1 cellular context compared by ENCODE assay signal in the genomic region with DNA sequence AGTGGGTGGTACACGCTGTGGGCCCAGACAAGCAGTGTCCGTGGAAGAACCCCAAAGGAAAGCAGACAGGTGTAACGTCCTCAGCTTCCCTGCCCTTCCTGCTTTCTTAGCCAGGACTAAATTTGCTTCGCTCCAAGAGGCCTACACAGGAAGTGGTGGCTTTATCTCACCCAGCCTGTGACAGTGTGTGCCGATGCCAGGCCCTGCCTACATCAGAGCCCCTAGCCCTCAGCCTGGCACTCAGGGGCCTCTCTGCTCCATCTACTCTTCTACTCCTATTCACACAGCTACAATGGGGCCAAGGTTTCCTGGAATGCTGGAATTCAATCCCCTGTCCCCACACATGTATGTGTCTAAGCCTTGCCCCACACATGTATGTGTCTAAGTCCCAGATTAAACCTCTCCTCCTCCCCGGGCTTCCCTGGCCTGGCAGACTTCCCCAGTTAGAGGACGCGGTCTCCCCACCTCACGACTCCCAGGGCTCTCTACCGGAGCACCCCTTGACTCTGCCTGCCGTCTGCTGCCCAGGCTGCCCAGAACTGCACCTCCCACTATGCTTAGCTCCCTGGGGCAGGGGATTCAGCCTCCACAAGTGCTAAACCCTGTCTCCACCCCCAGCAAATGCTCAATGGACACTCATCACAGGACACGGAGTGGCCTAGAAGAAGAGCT.
TF ChIP-seq lines count a peak whose summit lies in the region.

No MANE protein-coding gene starts in this region.

TF ChIP-seq in H1, 55 proteins besides CTCF, POLR2A, EP300 and RAD21:
- TF ChIP-seq FOSL1 (IDR thresholded peaks at IDR 0.05; ENCODE audit: insufficient read depth, low read depth, low read length) (no peak), NANOG (IDR thresholded peaks at IDR 0.05; ENCODE audit: insufficient read depth, low read depth, low read length, poor library complexity, severe bottlenecking) (no peak), CBX5 (IDR thresholded peaks at IDR 0.05; ENCODE audit: low read depth, low read length) (no peak), MAX (IDR thresholded peaks at IDR 0.05) (no peak), MAFK (IDR thresholded peaks at IDR 0.05; ENCODE audit: low read depth, low read length) (no peak), TAF7 (optimal IDR thresholded peaks at IDR 0.05; ENCODE audit: borderline replicate concordance, low read depth, low read length) (no peak)
